Comparison of ENCODE assay signal across 8 cellular contexts in the genomic region with DNA sequence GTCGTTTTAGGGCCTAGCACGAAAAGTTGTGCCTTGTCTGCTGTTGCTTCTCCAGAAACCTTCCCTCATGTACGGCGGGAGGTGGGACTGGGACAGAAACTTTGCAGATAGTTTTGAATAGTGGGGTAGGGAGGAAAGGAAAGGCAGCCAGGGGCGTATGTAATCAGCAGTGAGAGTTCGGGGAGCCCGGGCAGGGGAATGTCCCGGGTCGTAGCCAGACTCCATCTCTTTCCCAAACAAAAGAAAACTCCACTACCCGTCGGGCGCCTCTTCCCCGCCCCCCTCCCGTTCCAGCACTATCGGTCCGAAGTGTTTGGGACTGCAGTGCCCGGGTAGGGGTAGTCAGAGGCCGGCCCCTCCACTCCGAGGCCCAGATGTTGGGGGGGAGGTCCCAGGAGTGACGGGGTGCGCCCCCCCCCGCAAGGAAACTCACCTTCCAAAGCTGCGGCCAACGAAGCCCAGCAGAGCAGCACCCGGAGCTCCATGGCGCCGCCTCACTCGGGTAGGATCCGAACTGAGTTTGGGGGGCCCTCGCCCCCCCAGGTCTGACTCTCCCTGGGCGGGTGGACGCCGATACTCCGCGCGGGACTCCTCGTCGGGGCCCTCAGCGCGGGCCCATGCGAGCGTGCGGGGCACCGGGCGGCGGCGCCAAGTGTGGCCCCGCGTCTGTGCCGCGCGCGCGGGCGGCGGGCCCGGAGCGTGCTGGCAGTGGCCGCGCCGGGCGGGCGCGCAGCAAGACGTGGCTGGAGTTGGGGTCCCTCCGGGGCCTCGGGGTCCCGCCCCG. TPM values are rescaled to one million over a fixed set of nuclear protein-coding genes. Genes with fewer than 3 reads are reported as not detected.
DNase-seq lines count a peak whose midpoint lies in the region; ATAC-seq, FAIRE-seq and TF ChIP-seq lines count a peak whose summit lies in the region.

No MANE protein-coding gene starts in this region.

- peak overlapping the region; percentile 60 for H3K4me2 ChIP-seq in fibroblast of lung (ENCODE audit: extremely low read depth, insufficient read depth, low read length)

- peaks cover 27% of the 10 kb centered on the region for H3K79me2 ChIP-seq in fibroblast of lung (ENCODE audit: control insufficient read depth, insufficient read depth, low read length)

- H4K20me1 ChIP-seq in fibroblast of lung (ENCODE audit: control insufficient read depth, extremely low read depth, insufficient read depth, low read length), result no peaks in the 10 kb centered on the region

- H2AFZ ChIP-seq in fibroblast of lung (ENCODE audit: low read length), result peak overlapping the region; percentile 23

- H3K36me3 ChIP-seq in SJCRH30, result peaks cover 19% of the 10 kb centered on the region
- H3K36me3 ChIP-seq in fibroblast of lung (ENCODE audit: control insufficient read depth, insufficient read depth, low read length), result peaks cover 17% of the 10 kb centered on the region

- H3K9ac ChIP-seq in fibroblast of lung (ENCODE audit: insufficient read depth, low read length), result peak overlapping the region; percentile 58

- H3K4me3 ChIP-seq in SJCRH30 (peak overlapping the region; percentile 95), fibroblast of lung (replicated peaks in 1 of 4; ENCODE audit: control extremely low read depth in 1 of 4, insufficient read depth in 1 of 4, low read depth in 3 of 4, low read length in 4 of 4) (peak overlapping the region; percentile 87 to 88 (median 88))

- DNase-seq in D721Med (ENCODE audit: insufficient read length, low spot score) (peak; percentile 3), SJCRH30 (peak in 1 of 2 experiments; percentile 42), fibroblast of lung (ENCODE audit: low read depth in 2 of 2) (peak in 1 of 2 donors; percentile 9), omental fat pad (ENCODE audit: low spot score) (no peak), NCI-H2196 treated with DMSO at 0.1 percent for 48 hours (lab: John Stamatoyannopoulos, UW; ENCODE audit: unreplicated experiment) (no peak), NCI-H526 treated with DMSO at 0.1 percent for 48 hours (lab: John Stamatoyannopoulos, UW) (no peak)
- no peak for DNase-seq in stimulated activated CD4-positive, alpha-beta T cell treated with anti-CD3 and anti-CD28 coated beads, Interleukin-4, amount 100 ng/mL, for 24 hours

- H3K9me3 ChIP-seq in SJCRH30 (replicated peaks) (no peaks in the 10 kb centered on the region), fibroblast of lung (ENCODE audit: control insufficient read depth, insufficient read depth, low read depth, low read length) (no peaks in the 10 kb centered on the region)

- H3K27me3 ChIP-seq in SJCRH30 (no peaks in the 10 kb centered on the region), fibroblast of lung (ENCODE audit: control insufficient read depth, insufficient read depth, low read length) (no peaks in the 10 kb centered on the region)

- FAIRE-seq in D721Med (lab: Jason Lieb, UNC), result no peak

- peak overlapping the region; percentile 44; the same call in 1 of the 2 replicates for H3K27ac ChIP-seq in SJCRH30
- no peak overlapping the region for H3K27ac ChIP-seq in fibroblast of lung (ENCODE audit: insufficient read depth, low read length)

- TF ChIP-seq CTCF in D721Med (IDR thresholded peaks at IDR 0.05; ENCODE audit: insufficient read depth, missing control alignments), result no peak
- no peak for TF ChIP-seq CTCF in fibroblast of lung (conservative IDR thresholded peaks at IDR 0.05 in 1 of 2, IDR thresholded peaks at IDR 0.05 in 1 of 2; ENCODE audit: low read depth in 1 of 2, low read length in 2 of 2)
- no peak for TF ChIP-seq CTCF in omental fat pad (IDR thresholded peaks at IDR 0.05)

- ATAC-seq in omental fat pad (ENCODE audit: low FRiP score) (peak; percentile 38), HG03045 (IDR thresholded peaks at IDR 0.05; ENCODE audit: unreplicated experiment) (no peak)

- H3K4me1 ChIP-seq in SJCRH30 (0 out of 2 replicates have a peak, but pooled peaks cover 3% of the 10 kb centered on the region), fibroblast of lung (ENCODE audit: control insufficient read depth, extremely low read depth, insufficient read depth, low read length) (peaks cover 3% of the 10 kb centered on the region)

RNA-seq across cellular contexts. Expression of gene EPHB4, which starts 0.6 kb away (rescaled TPM):
- total RNA-seq in SJCRH30 (2014; rRNA removed; shearing (Covaris generic)), result 61.7 and 62.3 TPM in 2 replicates
- total RNA-seq in fibroblast of lung (75.8 and 98.8 TPM in 2 replicates), omental fat pad (10 to 100 TPM; 24.3 to 73.5 (median 37.4) TPM)
- 28.5 and 36.0 TPM in 2 replicates for polyA plus RNA-seq in fibroblast of lung
- polyA plus RNA-seq in fibroblast of lung (2012), result 31.5 and 38.5 TPM in 2 replicates
- 73.9 and 106 TPM in 2 replicates for polyA minus RNA-seq in fibroblast of lung (ENCODE audit: low replicate concordance)

RNA-seq across cellular contexts. Expression of gene SLC12A9, which starts 25.8 kb away (rescaled TPM):
- total RNA-seq in SJCRH30 (2014; rRNA removed; shearing (Covaris generic)), result 12.2 and 15.0 TPM in 2 replicates
- total RNA-seq in fibroblast of lung (13.4 and 18.5 TPM in 2 replicates), omental fat pad (10 to 100 TPM in 3 of 4 donors, 1 to 10 TPM in 1; 9.6 to 29.0 (median 13.3) TPM)
- 6.6 and 7.1 TPM in 2 replicates for polyA plus RNA-seq in fibroblast of lung
- polyA plus RNA-seq in fibroblast of lung (2012), result 13.4 and 19.0 TPM in 2 replicates
- polyA minus RNA-seq in fibroblast of lung (ENCODE audit: low replicate concordance), result 31.2 and 54.8 TPM in 2 replicates

RNA-seq across cellular contexts. Expression of gene TRIP6, which starts 40.4 kb away (rescaled TPM):
- total RNA-seq in SJCRH30 (2014; rRNA removed; shearing (Covaris generic)), result 42.1 and 49.3 TPM in 2 replicates
- 61.9 and 96.1 TPM in 2 replicates for total RNA-seq in fibroblast of lung
- 76.2 and 89.8 TPM in 2 replicates for polyA plus RNA-seq in fibroblast of lung
- polyA plus RNA-seq in fibroblast of lung (2012), result 101 and 132 TPM in 2 replicates
- 53.6 and 71.9 TPM in 2 replicates for polyA minus RNA-seq in fibroblast of lung (ENCODE audit: low replicate concordance)
- total RNA-seq in omental fat pad, result 10 to 100 TPM; 48.7 to 71.3 (median 53.0) TPM

RNA-seq across cellular contexts. Expression of gene SRRT, which starts 48.2 kb away (rescaled TPM):
- total RNA-seq in SJCRH30 (2014; rRNA removed; shearing (Covaris generic)), result 140 and 156 TPM in 2 replicates
- total RNA-seq in fibroblast of lung (29.3 and 32.0 TPM in 2 replicates), omental fat pad (10 to 100 TPM; 44.9 to 87.3 (median 60.9) TPM)
- 33.7 and 56.9 TPM in 2 replicates for polyA plus RNA-seq in fibroblast of lung
- polyA plus RNA-seq in fibroblast of lung (2012), result 68.3 and 107 TPM in 2 replicates
- 64.3 and 132 TPM in 2 replicates for polyA minus RNA-seq in fibroblast of lung (ENCODE audit: low replicate concordance)
